ENCODE assay signal across 17 cellular contexts in the genomic region with DNA sequence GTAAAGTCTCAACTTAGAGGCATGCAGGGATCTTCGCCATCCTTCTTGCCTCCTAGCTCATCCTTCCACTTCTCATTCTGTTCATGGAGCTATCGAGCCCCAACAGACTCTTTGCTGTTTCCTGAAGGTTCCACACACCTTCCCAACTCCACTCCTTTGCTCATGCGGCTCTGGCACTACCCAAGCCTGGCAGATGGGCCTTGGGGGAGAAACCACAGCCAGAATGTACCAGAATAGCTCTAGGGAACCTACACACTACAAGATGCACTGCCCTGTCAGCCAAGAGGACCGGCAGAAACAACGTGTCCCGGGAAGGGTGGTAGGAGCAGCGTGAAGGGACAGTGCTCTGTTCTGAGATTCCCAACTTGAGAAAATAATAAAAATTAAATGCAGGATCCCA.
A peak's percentile ranks its signal among the peaks of the same experiment; 100 is the strongest.
DNase-seq lines count a peak whose midpoint lies in the region; TF ChIP-seq lines count a peak whose summit lies in the region.
"Had no signal": no experiment of that assay in that cellular context is flagged by ENCODE, and none has a peak within 500 bp of the region (broad histone marks: within the 10 kb centered on the region; RNA-seq: fewer than 3 reads in every experiment).

No MANE protein-coding gene starts in this region.

- TF ChIP-seq RAD21 in SK-N-SH (IDR thresholded peaks at IDR 0.05; ENCODE audit: low read length) = no peak

- no peaks in the 10 kb centered on the region for H3F3A ChIP-seq in SK-N-SH (replicated peaks; ENCODE audit: insufficient read depth)

- H3K4me3 ChIP-seq in Karpas-422 (ENCODE audit: low read length) (no peak overlapping the region), colonic mucosa (no peak overlapping the region), SK-N-SH (ENCODE audit: low read depth in 2 of 2, low read length in 1 of 2) (no peak overlapping the region)
- H3K4me3 ChIP-seq: BLaER1 had no signal

- H3K9ac ChIP-seq in Karpas-422 (ENCODE audit: low read length) (no peak overlapping the region), colonic mucosa (ENCODE audit: low read depth in 2 of 2, low read length in 2 of 2) (no peak overlapping the region), SK-N-SH (no peak overlapping the region)
- H3K9ac ChIP-seq: BLaER1 had no signal

- intact Hi-C loops in colonic mucosa (cut with DNase I) = no loop called here

- TF ChIP-seq CTCF in colonic mucosa (IDR thresholded peaks at IDR 0.05) (no peak), SK-N-SH (IDR thresholded peaks at IDR 0.05) (no peak)

- no peaks in the 10 kb centered on the region for H3K4me1 ChIP-seq in Karpas-422 (ENCODE audit: low read length)
- no peaks in the 10 kb centered on the region for H3K4me1 ChIP-seq in colonic mucosa
- H3K4me1 ChIP-seq in SK-N-SH (ENCODE audit: control insufficient read depth in 1 of 2, insufficient read depth in 2 of 2, low read depth in 1 of 2, low read length in 1 of 2) = no peaks in the 10 kb centered on the region; a peak in 1 of 4 replicates
- H3K4me1 ChIP-seq: BLaER1 had no signal

- WGBS in SK-N-SH (ENCODE audit: low lambda C conversion rate) = 31% methylated on average over 7 of the region's 7 CpGs

- H3K27ac ChIP-seq in Karpas-422 (ENCODE audit: low read length) (no peak overlapping the region), colonic mucosa (no peak overlapping the region), SK-N-SH (ENCODE audit: low read depth in 2 of 2, low read length in 1 of 2) (no peak overlapping the region)
- H3K27ac ChIP-seq: BLaER1 had no signal

- no peaks in the 10 kb centered on the region for H3K36me3 ChIP-seq in Karpas-422 (ENCODE audit: insufficient read depth, low read length)
- no peaks in the 10 kb centered on the region for H3K36me3 ChIP-seq in colonic mucosa
- H3K36me3 ChIP-seq in SK-N-SH (replicated peaks in 1 of 2; ENCODE audit: control insufficient read depth in 1 of 2, insufficient read depth in 2 of 2, low read length in 1 of 2) = no peaks in the 10 kb centered on the region
- H3K36me3 ChIP-seq: BLaER1 had no signal

- no peak overlapping the region for H2AFZ ChIP-seq in Karpas-422 (ENCODE audit: low read length)
- no peak overlapping the region for H2AFZ ChIP-seq in SK-N-SH (ENCODE audit: low read depth)

- H3K4me2 ChIP-seq in Karpas-422 (ENCODE audit: low read depth, low read length, poor library complexity, severe bottlenecking) (no peak overlapping the region), SK-N-SH (no peak overlapping the region)
- H3K4me2 ChIP-seq: BLaER1 had no signal

- H3K9me3 ChIP-seq in Karpas-422 (ENCODE audit: low read length) = no peaks in the 10 kb centered on the region
- no peaks in the 10 kb centered on the region for H3K9me3 ChIP-seq in colonic mucosa
- no peaks in the 10 kb centered on the region for H3K9me3 ChIP-seq in SK-N-SH
- H3K9me3 ChIP-seq: BLaER1 had no signal

- H3K27me3 ChIP-seq in Karpas-422 (ENCODE audit: low read length) (no peaks in the 10 kb centered on the region; the same call in 1 of the 2 replicates), colonic mucosa (no peaks in the 10 kb centered on the region), SK-N-SH (ENCODE audit: insufficient read depth) (no peaks in the 10 kb centered on the region)
- H3K27me3 ChIP-seq: BLaER1 had no signal

- CTCF ChIA-PET in SK-N-SH (lab: Yijun Ruan, JAX) = no interaction called here

- H3K79me2 ChIP-seq in Karpas-422 (ENCODE audit: low read length) (no peaks in the 10 kb centered on the region), SK-N-SH (ENCODE audit: insufficient read depth) (no peaks in the 10 kb centered on the region)

- H4K20me1 ChIP-seq in Karpas-422 (ENCODE audit: insufficient read depth, low read depth, low read length) = no peaks in the 10 kb centered on the region
- H4K20me1 ChIP-seq in SK-N-SH (ENCODE audit: insufficient read depth) = no peaks in the 10 kb centered on the region
- H4K20me1 ChIP-seq: BLaER1 had no signal

- H3K9me2 ChIP-seq in Karpas-422 (replicated peaks; ENCODE audit: insufficient read depth, low read length) = no peaks in the 10 kb centered on the region
- no peaks in the 10 kb centered on the region for H3K9me2 ChIP-seq in SK-N-SH

- TF ChIP-seq EP300 in SK-N-SH (IDR thresholded peaks at IDR 0.05; ENCODE audit: borderline replicate concordance in 1 of 2, low read depth in 1 of 2, low read length in 1 of 2) = no peak

- DNase-seq in Karpas-422 (peak; percentile 2), colonic mucosa (peak; percentile 4), inferior parietal cortex (ENCODE audit: extremely low spot score) (peak; percentile 62), superior temporal gyrus (ENCODE audit: extremely low spot score) (peak; percentile 60), SK-N-SH (no peak)
- DNase-seq in stimulated activated naive CD4-positive, alpha-beta T cell treated with Interleukin-2 at 50 U/mL for 16 hours (lab: John Stamatoyannopoulos, UW) = no peak
- no peak for DNase-seq in activated CD4-positive, alpha-beta T cell treated with anti-CD3 and anti-CD28 coated beads, Interleukin-2, amount 50 U/mL, for 1 hour
- no peak for DNase-seq in stimulated activated CD4-positive, alpha-beta T cell treated with anti-CD3 and anti-CD28 coated beads, Interleukin-2, amount 100 ng/mL, for 24 hours
- DNase-seq: 8988T; CD4-positive, alpha-beta memory T cell; DMS153; DMS79; GF-D8; GOT3; H7; HFFc6 had no signal

- POLR2A ChIA-PET in SK-N-SH (lab: Yijun Ruan, JAX) = no interaction called here

TF ChIP-seq in SK-N-SH, 30 proteins besides CTCF, POLR2A, EP300 and RAD21:
- no peak for TF ChIP-seq FOXM1 (IDR thresholded peaks at IDR 0.05; ENCODE audit: low read depth)
- TF ChIP-seq RFX5 (IDR thresholded peaks at IDR 0.05; ENCODE audit: low read length) = no peak
- TF ChIP-seq USF1 (IDR thresholded peaks at IDR 0.05; ENCODE audit: borderline replicate concordance, low read depth) = no peak
- TF ChIP-seq TAF1 (IDR thresholded peaks at IDR 0.05; ENCODE audit: borderline replicate concordance, low read depth, low read length) = no peak
- no peak for TF ChIP-seq EZH2phosphoT487 (IDR thresholded peaks at IDR 0.05; ENCODE audit: borderline replicate concordance, low read depth)
- no peak for TF ChIP-seq FOXJ3 (CRISPR knock-in tag; IDR thresholded peaks at IDR 0.05)
- no peak for TF ChIP-seq NRF1 (IDR thresholded peaks at IDR 0.05; ENCODE audit: low read depth, low read length)
- TF ChIP-seq SMC3 (IDR thresholded peaks at IDR 0.05; ENCODE audit: low read depth, low read length) = no peak
- TF ChIP-seq PBX3 (IDR thresholded peaks at IDR 0.05) = no peak
- TF ChIP-seq POLR2AphosphoS5 (IDR thresholded peaks at IDR 0.05; ENCODE audit: low read depth, low read length) = no peak
- TF ChIP-seq NFIC (IDR thresholded peaks at IDR 0.05; ENCODE audit: borderline replicate concordance) = no peak
- no peak for TF ChIP-seq YY1 (IDR thresholded peaks at IDR 0.05; ENCODE audit: low read depth)
- TF ChIP-seq, protein P1, sequence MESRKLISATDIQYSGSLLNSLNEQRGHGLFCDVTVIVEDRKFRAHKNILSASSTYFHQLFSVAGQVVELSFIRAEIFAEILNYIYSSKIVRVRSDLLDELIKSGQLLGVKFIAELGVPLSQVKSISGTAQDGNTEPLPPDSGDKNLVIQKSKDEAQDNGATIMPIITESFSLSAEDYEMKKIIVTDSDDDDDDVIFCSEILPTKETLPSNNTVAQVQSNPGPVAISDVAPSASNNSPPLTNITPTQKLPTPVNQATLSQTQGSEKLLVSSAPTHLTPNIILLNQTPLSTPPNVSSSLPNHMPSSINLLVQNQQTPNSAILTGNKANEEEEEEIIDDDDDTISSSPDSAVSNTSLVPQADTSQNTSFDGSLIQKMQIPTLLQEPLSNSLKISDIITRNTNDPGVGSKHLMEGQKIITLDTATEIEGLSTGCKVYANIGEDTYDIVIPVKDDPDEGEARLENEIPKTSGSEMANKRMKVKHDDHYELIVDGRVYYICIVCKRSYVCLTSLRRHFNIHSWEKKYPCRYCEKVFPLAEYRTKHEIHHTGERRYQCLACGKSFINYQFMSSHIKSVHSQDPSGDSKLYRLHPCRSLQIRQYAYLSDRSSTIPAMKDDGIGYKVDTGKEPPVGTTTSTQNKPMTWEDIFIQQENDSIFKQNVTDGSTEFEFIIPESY (IDR thresholded peaks at IDR 0.05; ENCODE audit: borderline replicate concordance, low read depth) = no peak
- TF ChIP-seq MEF2A (IDR thresholded peaks at IDR 0.05; ENCODE audit: borderline replicate concordance, low read depth) = no peak
- no peak for TF ChIP-seq MXI1 (IDR thresholded peaks at IDR 0.05; ENCODE audit: low read depth, low read length)
- TF ChIP-seq, protein P2, sequence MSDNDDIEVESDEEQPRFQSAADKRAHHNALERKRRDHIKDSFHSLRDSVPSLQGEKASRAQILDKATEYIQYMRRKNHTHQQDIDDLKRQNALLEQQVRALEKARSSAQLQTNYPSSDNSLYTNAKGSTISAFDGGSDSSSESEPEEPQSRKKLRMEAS (IDR thresholded peaks at IDR 0.05; ENCODE audit: low read depth) = no peak
- no peak for TF ChIP-seq IRF3 (IDR thresholded peaks at IDR 0.05; ENCODE audit: low read depth, low read length)
- TF ChIP-seq RXRA (IDR thresholded peaks at IDR 0.05; ENCODE audit: borderline replicate concordance, low read depth) = no peak

Comparison
In these comparisons a context has a peak if more than half of its experiments do, and no peak if none do; other contexts are left out.
1. DNase-seq: peak in Karpas-422 (single experiment), colonic mucosa (single experiment), inferior parietal cortex (single experiment) and superior temporal gyrus (single experiment); none in stimulated activated naive CD4-positive, alpha-beta T cell treated with Interleukin-2 at 50 U/mL for 16 hours (single experiment), activated CD4-positive, alpha-beta T cell treated with anti-CD3 and anti-CD28 coated beads, Interleukin-2, amount 50 U/mL, for 1 hour (single experiment), SK-N-SH (single experiment) and stimulated activated CD4-positive, alpha-beta T cell treated with anti-CD3 and anti-CD28 coated beads, Interleukin-2, amount 100 ng/mL, for 24 hours (0 of 2).